In the genomic region with DNA sequence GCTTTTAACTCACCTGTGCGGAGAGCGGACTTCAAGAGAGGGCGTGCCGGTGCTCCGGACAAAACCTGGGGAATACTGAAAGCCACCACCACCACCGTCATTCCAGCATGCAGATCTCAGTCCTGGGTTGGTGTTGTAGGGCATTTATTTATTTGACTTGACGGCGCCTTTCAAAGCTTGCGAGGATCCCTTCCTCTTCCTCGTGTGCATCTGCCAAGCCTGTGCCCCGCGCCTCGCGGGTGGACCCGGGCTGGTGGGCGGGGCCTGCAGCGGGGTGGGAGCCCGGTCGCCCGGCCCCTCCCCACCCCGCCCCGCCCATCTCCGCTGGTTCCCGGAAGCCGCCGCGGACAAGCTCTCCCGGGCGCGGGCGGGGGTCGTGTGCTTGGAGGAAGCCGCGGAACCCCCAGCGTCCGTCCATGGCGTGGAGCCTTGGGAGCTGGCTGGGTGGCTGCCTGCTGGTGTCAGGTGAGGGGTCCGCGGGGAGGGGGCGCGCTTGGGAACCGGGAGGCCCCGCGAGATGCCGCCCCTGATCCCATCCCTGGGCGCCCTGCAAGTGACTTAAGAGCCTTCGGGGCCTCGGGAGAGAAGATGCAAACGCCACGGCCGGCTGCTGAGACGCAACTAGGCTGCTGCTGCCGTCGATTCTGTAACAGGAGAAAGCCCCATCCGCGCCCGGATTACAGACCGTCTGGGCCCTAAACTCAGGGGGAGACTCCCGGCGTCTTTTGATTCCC, we compare ENCODE assay signal across 8 cellular contexts.
DNase-seq lines count a peak whose midpoint lies in the region; ATAC-seq and TF ChIP-seq lines count a peak whose summit lies in the region.

IL10RB (plus strand) TSS at position 318 of the 734 bp plus-strand sequence; CDS start at position 417, 99 bp downstream.

- DNase-seq in NCI-H345 (lab: John Stamatoyannopoulos, UW) (peak; percentile 81), cardiac fibroblast (ENCODE audit: low read depth in 2 of 2) (peak; percentile 52 to 66), iris pigment epithelial cell (ENCODE audit: low read depth) (peak; percentile 62), cerebellar nuclear complex (lab: John Stamatoyannopoulos, UW) (no peak)
- peak; percentile 53 to 66 (median 62) for DNase-seq in activated CD4-positive, CD25-positive, alpha-beta regulatory T cell (lab: John Stamatoyannopoulos, UW)
- DNase-seq in stimulated activated CD4-positive, alpha-beta T cell treated with anti-CD3 and anti-CD28 coated beads, Interleukin-12 subunit alpha, Interleukin-12 subunit beta, amount 100 ng/mL, for 4 hours: peak; percentile 74

- peak; percentile 72 for TF ChIP-seq POLR2A in GM15510 (IDR thresholded peaks at IDR 0.05; ENCODE audit: borderline replicate concordance, extremely low read depth, insufficient read length)

- TF ChIP-seq CTCF in cardiac fibroblast (IDR thresholded peaks at IDR 0.05; ENCODE audit: low read depth, low read length): no peak

- peak; percentile 30 for ATAC-seq in HG02938 (IDR thresholded peaks at IDR 0.05; ENCODE audit: unreplicated experiment)

- H3K4me3 ChIP-seq in cardiac fibroblast (replicated peaks in 1 of 2; ENCODE audit: low read depth in 2 of 2, low read length in 2 of 2): peak within 1 kb of the TSS; percentile 82 to 86

Comparison
In these comparisons a context has a peak if more than half of its experiments do, and no peak if none do; other contexts are left out.
1. DNase-seq: peak in NCI-H345 (single experiment), activated CD4-positive, CD25-positive, alpha-beta regulatory T cell (4 of 4), cardiac fibroblast (2 of 2), iris pigment epithelial cell (single experiment) and stimulated activated CD4-positive, alpha-beta T cell treated with anti-CD3 and anti-CD28 coated beads, Interleukin-12 subunit alpha, Interleukin-12 subunit beta, amount 100 ng/mL, for 4 hours (single experiment); none in cerebellar nuclear complex (0 of 2).